19 cellular contexts compared by ENCODE assay signal in the genomic region with DNA sequence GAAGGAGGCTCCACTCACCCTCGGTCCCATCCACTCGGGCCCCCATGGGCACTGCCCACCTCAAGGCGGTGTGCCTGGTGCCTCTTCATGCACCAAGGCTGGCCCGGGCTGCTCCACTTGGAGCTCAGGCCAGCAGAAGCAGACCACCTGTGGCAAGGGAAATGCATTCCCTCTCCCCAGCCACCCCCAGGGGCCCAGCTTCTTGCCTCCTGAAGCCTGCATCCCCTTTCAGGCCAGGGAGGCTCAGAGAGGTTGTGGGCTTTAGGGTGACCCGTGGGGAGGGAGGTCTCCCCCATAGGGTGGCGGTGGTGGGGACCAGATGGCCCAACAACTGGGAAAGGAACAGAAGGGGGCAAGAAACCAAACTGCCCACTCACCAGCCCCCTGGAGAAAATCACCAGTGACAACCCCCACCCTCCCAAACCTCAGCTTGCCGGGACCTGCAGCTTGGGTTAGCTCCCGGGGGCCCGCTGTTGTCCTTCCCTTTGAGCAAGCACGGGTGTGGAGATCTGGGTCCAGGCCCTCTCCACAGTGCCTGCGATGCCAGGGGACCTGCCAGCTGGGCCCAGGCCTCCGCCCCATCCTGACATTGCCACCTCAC. TPM values are rescaled to one million over a fixed set of nuclear protein-coding genes. Genes with fewer than 3 reads are reported as not detected.
DNase-seq lines count a peak whose midpoint lies in the region; ATAC-seq, FAIRE-seq and TF ChIP-seq lines count a peak whose summit lies in the region.
"Had no signal": no experiment of that assay in that cellular context is flagged by ENCODE, and none has a peak within 500 bp of the region (broad histone marks: within the 10 kb centered on the region; RNA-seq: fewer than 3 reads in every experiment).

No MANE protein-coding gene starts in this region.

- no peak overlapping the region for H2BK120ac ChIP-seq in neuronal stem cell (ENCODE audit: low read depth, low read length)

- H3K9me3 ChIP-seq in ascending aorta (no peaks in the 10 kb centered on the region), neuronal stem cell (replicated peaks in 1 of 2; ENCODE audit: control insufficient read depth in 2 of 2, insufficient read depth in 1 of 2, low read depth in 1 of 2, low read length in 2 of 2) (no peaks in the 10 kb centered on the region)
- H3K9me3 ChIP-seq: adrenal gland, BE2C, left lung had no signal

- WGBS in neuronal stem cell (ENCODE audit: extremely low coverage in 2 of 2, insufficient read length in 2 of 2, insufficient replicate concordance in 1 of 2), 2 donors, result no CpG with 5 or more reads among the region's 12 CpGs

- peaks cover 21 to 38% of the 10 kb centered on the region in 2 donors for H3K36me3 ChIP-seq in ascending aorta
- peaks cover 25 to 38% of the 10 kb centered on the region in 2 donors for H3K36me3 ChIP-seq in neuronal stem cell (replicated peaks in 1 of 2; ENCODE audit: control insufficient read depth in 2 of 2, insufficient read depth in 2 of 2, low read length in 2 of 2)

- no peak overlapping the region for H2BK12ac ChIP-seq in neuronal stem cell (ENCODE audit: low read length)

- no peak for TF ChIP-seq CTCF in CD14-positive monocyte (IDR thresholded peaks at IDR 0.05)
- TF ChIP-seq CTCF in ascending aorta (IDR thresholded peaks at IDR 0.05), result no peak

- H3K9ac ChIP-seq in neuronal stem cell (ENCODE audit: low read depth, low read length, poor library complexity), result no peak overlapping the region
- H3K9ac ChIP-seq: parathyroid adenoma had no signal

- no peak for FAIRE-seq in GM12892 (lab: Jason Lieb, UNC)
- FAIRE-seq: endometrium, small intestine had no signal

- H3K4me1 ChIP-seq in ascending aorta, result peaks cover 20 to 54% of the 10 kb centered on the region in 2 donors
- peaks cover 4 to 36% of the 10 kb centered on the region in 2 donors for H3K4me1 ChIP-seq in neuronal stem cell (ENCODE audit: control insufficient read depth in 2 of 2, insufficient read depth in 1 of 2, low read depth in 1 of 2, low read length in 2 of 2)

- no peak overlapping the region for H3K27ac Mint-ChIP-seq in CD14-positive monocyte

- peaks cover 19% of the 10 kb centered on the region for H3K79me1 ChIP-seq in neuronal stem cell (ENCODE audit: low read depth, low read length)

- H3K4me1 Mint-ChIP-seq in CD14-positive monocyte, result peaks cover 11% of the 10 kb centered on the region

- no peak overlapping the region for H2BK5ac ChIP-seq in neuronal stem cell (ENCODE audit: low read length)

- ATAC-seq in HG02938 (IDR thresholded peaks at IDR 0.05; ENCODE audit: unreplicated experiment), result no peak

- H3K14ac ChIP-seq in neuronal stem cell (ENCODE audit: low read length), result no peak overlapping the region

- H3K18ac ChIP-seq in neuronal stem cell (ENCODE audit: low read length), result no peak overlapping the region

- H3K27me3 Mint-ChIP-seq in CD14-positive monocyte (ENCODE audit: low read depth in 3 of 3), result no peaks in the 10 kb centered on the region

- H3K36me3 Mint-ChIP-seq in CD14-positive monocyte, result peaks cover 24 to 35% of the 10 kb centered on the region in 2 donors

- no peak overlapping the region for H2BK15ac ChIP-seq in neuronal stem cell (ENCODE audit: low read length)

- H3K4me3 ChIP-seq in ascending aorta, result no peak overlapping the region
- no peak overlapping the region for H3K4me3 ChIP-seq in neuronal stem cell (ENCODE audit: low read length in 2 of 2)
- H3K4me3 ChIP-seq: adrenal gland, left lung had no signal

- H3K27me3 ChIP-seq in ascending aorta, result no peaks in the 10 kb centered on the region
- H3K27me3 ChIP-seq in neuronal stem cell (ENCODE audit: control insufficient read depth in 3 of 3, insufficient read depth in 3 of 3, low read depth in 1 of 3, low read length in 3 of 3), result no peaks in the 10 kb centered on the region
- H3K27me3 ChIP-seq: adrenal gland, BE2C had no signal

- intact Hi-C loops in CD14-positive monocyte (cut with micrococcal nuclease) (no loop called here), ascending aorta (cut with DNase I) (loop anchor here (2.0 to 5.0 kb wide), 3 partner anchors 71 to 255 kb away; partner anchors contain the start of gene DNAL4)

- H3K27ac ChIP-seq in ascending aorta, result peak overlapping the region; percentile 19 to 43
- H3K27ac ChIP-seq in neuronal stem cell (replicated peaks; ENCODE audit: low read length), result no peak overlapping the region

- no peak overlapping the region for H3K4me3 Mint-ChIP-seq in CD14-positive monocyte

- TF ChIP-seq POLR2A in GM12892 (IDR thresholded peaks at IDR 0.05; ENCODE audit: low read depth, low read length), result peak; percentile 55; the same call in 1 of the 2 replicates

- no peak overlapping the region for H2AFZ ChIP-seq in neuronal stem cell (ENCODE audit: low read length)
- H2AFZ ChIP-seq: parathyroid adenoma had no signal

- no peak overlapping the region for H3K23ac ChIP-seq in neuronal stem cell (ENCODE audit: low read depth, low read length, poor library complexity)

- DNase-seq in CD14-positive monocyte (ENCODE audit: low spot score) (peak; percentile 36), GM12892 (ENCODE audit: insufficient read length) (no peak), ascending aorta (ENCODE audit: low spot score in 2 of 2) (peak in 1 of 2 donors; percentile 60), neuronal stem cell (ENCODE audit: low spot score) (no peak), T1000 (lab: John Stamatoyannopoulos, UW) (no peak)
- DNase-seq in activated CD4-positive, alpha-beta T cell treated with anti-CD3 and anti-CD28 coated beads for 1 hour, result no peak
- DNase-seq: activated CD4-positive, alpha-beta T cell treated with anti-CD3 and anti-CD28 coated beads, Interleukin-2, amount 50 U/mL, for 1 hour; activated T-cell treated with anti-CD3 and anti-CD28 coated beads, Interleukin-2, amount 50 U/mL, for 48 hours; left lung; NCI-H1092; NCI-H2107; NCI-H526 treated with DMSO at 0.1 percent for 48 hours; small intestine; stimulated activated CD4-positive, alpha-beta T cell treated with anti-CD3 and anti-CD28 coated beads, Interleukin-4, amount 100 ng/mL, for 4 hours had no signal

- no peak overlapping the region for H3K4ac ChIP-seq in neuronal stem cell (ENCODE audit: low read length)

- H2AK5ac ChIP-seq in neuronal stem cell (ENCODE audit: low read depth, low read length), result peak overlapping the region; percentile 31

- no peaks in the 10 kb centered on the region for H3K9me3 Mint-ChIP-seq in CD14-positive monocyte

- peak overlapping the region; percentile 9 for H4K8ac ChIP-seq in neuronal stem cell (ENCODE audit: low read depth, low read length)

- peak overlapping the region; percentile 4 for H3K4me2 ChIP-seq in neuronal stem cell (ENCODE audit: insufficient read depth, low read length, poor library complexity, severe bottlenecking)

- no peak overlapping the region for H4K91ac ChIP-seq in neuronal stem cell (ENCODE audit: low read depth, low read length, poor library complexity)

RNA-seq across cellular contexts. Expression of gene CBX6, which starts 8.4 kb away (rescaled TPM):
- polyA plus RNA-seq in CD14-positive monocyte, result 1 to 10 TPM; 2.1 to 5.0 TPM
- polyA plus RNA-seq in GM12892 (2012; ENCODE audit: missing spikeins), result 17.7 TPM
- total RNA-seq in ascending aorta, result 159 TPM
- 12.0 TPM for polyA plus RNA-seq in neuronal stem cell (2013, experiment 1 of 2)
- polyA plus RNA-seq in neuronal stem cell (2013, experiment 2 of 2), result 12.4 TPM

RNA-seq across cellular contexts. Expression of gene NPTXR, which starts 19.8 kb away (rescaled TPM):
- not detected for polyA plus RNA-seq in CD14-positive monocyte
- polyA plus RNA-seq in GM12892 (2012; ENCODE audit: missing spikeins), result 0.08 TPM
- 46.3 TPM for total RNA-seq in ascending aorta
- polyA plus RNA-seq in neuronal stem cell (2013, experiment 1 of 2), result 3.7 TPM
- 3.7 TPM for polyA plus RNA-seq in neuronal stem cell (2013, experiment 2 of 2)
